In the genomic region with DNA sequence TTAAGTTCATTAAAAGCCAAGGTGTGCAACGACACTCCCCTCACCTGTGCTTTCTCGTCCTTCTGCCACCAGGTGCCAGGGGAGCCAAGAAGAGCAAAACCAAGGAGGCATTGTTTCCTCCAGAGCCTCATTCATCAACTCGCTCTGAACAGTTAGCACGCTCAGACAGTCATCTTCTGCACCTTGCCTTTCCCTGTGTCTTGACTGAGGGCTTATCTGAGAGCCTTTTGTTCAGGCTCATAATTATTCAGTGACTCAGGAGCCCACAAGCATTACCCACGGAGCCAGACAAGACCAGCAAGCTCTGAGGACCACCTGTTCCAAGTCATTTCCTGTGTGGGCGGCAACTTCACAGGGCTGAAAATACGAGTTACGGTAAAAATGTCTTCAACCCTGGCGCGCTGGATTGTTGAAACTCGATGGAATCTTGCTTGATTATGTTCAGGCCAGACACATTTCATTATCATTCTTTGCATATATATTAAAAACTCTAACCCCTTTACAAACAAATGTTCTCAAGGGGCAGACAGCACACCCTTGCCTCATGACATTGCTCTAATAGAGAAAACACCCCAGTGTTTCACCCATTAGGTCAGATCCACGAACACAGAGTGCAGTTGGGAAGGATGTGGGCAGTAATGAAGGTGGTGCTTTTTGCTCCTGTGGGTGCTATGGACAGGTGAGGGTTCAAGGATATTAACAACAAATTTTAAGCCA, we compare ENCODE assay signal across 8 cellular contexts.
A peak's percentile ranks its signal among the peaks of the same experiment; 100 is the strongest.
DNase-seq lines count a peak whose midpoint lies in the region; ATAC-seq, FAIRE-seq and TF ChIP-seq lines count a peak whose summit lies in the region.

No MANE protein-coding gene starts in this region.

- no peak for TF ChIP-seq POLR2A in GM12878 (IDR thresholded peaks at IDR 0.05; ENCODE audit: low read depth, low read length)

- CTCF ChIA-PET in GM12878 (lab: Yijun Ruan, JAX) = no interaction called here

- DNase-seq in GM10266 (ENCODE audit: extremely low spot score) (peak; percentile 35), T follicular helper cell (ENCODE audit: low read depth) (peak; percentile 7), GM12878 (ENCODE audit: low read depth, low spot score) (no peak), SIG-M5 treated with dmso at 0.1 percent for 504 hours (lab: John Stamatoyannopoulos, UW; ENCODE audit: unreplicated experiment) (no peak), ecto neural progenitor cell (ENCODE audit: low spot score) (no peak)
- DNase-seq in stimulated activated CD4-positive, alpha-beta T cell treated with anti-CD3 and anti-CD28 coated beads, Interleukin-1b, Interleukin-23, amount 100 ng/mL, for 4 hours (ENCODE audit: low read depth in 2 of 2) = peak; percentile 32 to 51

- BruUV-seq in GM12878 (replicated peaks; lab: Mats Ljungman, UMichigan) = no TSS peak

- no peak for TF ChIP-seq CTCF in GM10266 (IDR thresholded peaks at IDR 0.05; ENCODE audit: control insufficient read depth, insufficient read depth, low read depth, missing control alignments)
- TF ChIP-seq CTCF in GM12878 (IDR thresholded peaks at IDR 0.05 in 2 of 3, conservative IDR thresholded peaks at IDR 0.05 in 1 of 3; ENCODE audit: control insufficient read depth in 2 of 3, extremely low read depth in 1 of 3, insufficient read depth in 1 of 3, low read depth in 3 of 3, low read length in 3 of 3) = no peak

- ATAC-seq in GM12878 (no peak), GM18867 (IDR thresholded peaks at IDR 0.05; ENCODE audit: unreplicated experiment) (no peak), GM19463 (IDR thresholded peaks at IDR 0.05; ENCODE audit: unreplicated experiment) (no peak)

- WGBS in GM12878 (ENCODE audit: insufficient coverage, insufficient replicate concordance, low lambda C conversion rate, missing lambda C conversion rate) = 10% methylated on average over 12 of the region's 12 CpGs

- intact Hi-C loops in GM12878 (cut with micrococcal nuclease; ENCODE audit: unreplicated experiment) = no loop called here

- H3K27ac ChIP-seq in GM12878 (ENCODE audit: control insufficient read depth, insufficient read depth) = no peak overlapping the region

- SMC1A ChIA-PET in GM12878 (lab: Charles Lee; ENCODE audit: uncharacterized antibody, unreplicated experiment) = no interaction called here

- no peaks in the 10 kb centered on the region for H3K27me3 ChIP-seq in GM12878 (replicated peaks in 1 of 2; ENCODE audit: control insufficient read depth in 2 of 2, insufficient read depth in 2 of 2, low read length in 1 of 2)

- H3K36me3 ChIP-seq in GM12878 (ENCODE audit: control insufficient read depth in 2 of 2, insufficient read depth in 2 of 2, low read length in 1 of 2) = no peaks in the 10 kb centered on the region

- no peak overlapping the region for H3K4me3 ChIP-seq in GM12878

- in situ Hi-C loops in GM12878 (cut with MboI) = no loop called here

- peak; percentile 19; the same call in 1 of the 2 replicates for TF ChIP-seq RAD21 in GM12878 (IDR thresholded peaks at IDR 0.05; ENCODE audit: insufficient read depth, low read depth, low read length)

- FAIRE-seq in GM12878 (lab: Jason Lieb, UNC) = no peak

- H3K79me2 ChIP-seq in GM12878 (ENCODE audit: control insufficient read depth, insufficient read depth, low read length) = no peaks in the 10 kb centered on the region

- no peaks in the 10 kb centered on the region for H4K20me1 ChIP-seq in GM12878 (ENCODE audit: control insufficient read depth, insufficient read depth)

- H2AFZ ChIP-seq in GM12878 (ENCODE audit: control insufficient read depth, low read depth, low read length) = no peak overlapping the region

- no peak overlapping the region for H3K4me2 ChIP-seq in GM12878 (ENCODE audit: control insufficient read depth, insufficient read depth)

- TF ChIP-seq EP300 in GM12878 (IDR thresholded peaks at IDR 0.05; ENCODE audit: borderline replicate concordance in 1 of 2, control insufficient read depth in 1 of 2, low read depth in 2 of 2, low read length in 2 of 2) = no peak

- POLR2A ChIA-PET in GM12878 (lab: Charles Lee) = no interaction called here

- H3K4me1 ChIP-seq in GM12878 (ENCODE audit: control insufficient read depth, insufficient read depth, low read length) = peaks cover 3% of the 10 kb centered on the region; the same call in 1 of the 2 replicates

- H3K9me3 ChIP-seq in GM12878 (replicated peaks; ENCODE audit: control insufficient read depth, insufficient read depth, low read length) = no peaks in the 10 kb centered on the region

- RAD21 ChIA-PET in GM12878 (lab: Charles Lee; ENCODE audit: unreplicated experiment) = no interaction called here

- H3K9ac ChIP-seq in GM12878 (ENCODE audit: control insufficient read depth, insufficient read depth, low read length) = no peak overlapping the region

TF ChIP-seq in GM12878, 131 proteins besides CTCF, POLR2A, EP300 and RAD21:
- TF ChIP-seq TCF12 (IDR thresholded peaks at IDR 0.05; ENCODE audit: low read depth, low read length) = no peak

Comparison
In these comparisons a context has a peak if more than half of its experiments do, and no peak if none do; other contexts are left out.
1. DNase-seq: peak in GM10266 (single experiment), T follicular helper cell (single experiment) and stimulated activated CD4-positive, alpha-beta T cell treated with anti-CD3 and anti-CD28 coated beads, Interleukin-1b, Interleukin-23, amount 100 ng/mL, for 4 hours (2 of 2); none in GM12878 (single experiment), SIG-M5 treated with dmso at 0.1 percent for 504 hours (single experiment) and ecto neural progenitor cell (single experiment).